Comparison of ENCODE assay signal across 1 cellular context in genomic region chr1:19643113-19643512, GRCh38.
TF ChIP-seq lines count a peak whose summit lies in the region.

No MANE protein-coding gene starts in this region.

TF ChIP-seq in GM23338, 12 proteins besides CTCF, POLR2A, EP300 and RAD21 (continued from another document):
- no peak for TF ChIP-seq ZNF462 (CRISPR knock-in tag; IDR thresholded peaks at IDR 0.05)
